ENCODE assay signal across 7 cellular contexts in genomic region chr18:63157293-63158011, GRCh38.
DNase-seq lines count a peak whose midpoint lies in the region; ATAC-seq and TF ChIP-seq lines count a peak whose summit lies in the region.

No MANE protein-coding gene starts in this region.

- H3K4me1 Mint-ChIP-seq in activated CD8-positive, alpha-beta T cell treated with anti-CD3 and anti-CD28 coated beads, Interleukin-2, amount 10 ng/mL, durations not matched to agents 7 days and 5 days (ENCODE audit: low read depth), result peaks cover 100% of the 10 kb centered on the region
- peaks cover 99% of the 10 kb centered on the region for H3K4me1 Mint-ChIP-seq in stimulated activated memory B cell treated with anti-CD40 and anti-IgM and Interleukin-4, amounts not matched to agents 10 μg/mL and 1 μg/mL and 100 μg/mL, for 72 hours

- TF ChIP-seq CTCF in esophagus muscularis mucosa (IDR thresholded peaks at IDR 0.05), result no peak

- no peak for TF ChIP-seq EP300 in esophagus muscularis mucosa (IDR thresholded peaks at IDR 0.05)

- no peaks in the 10 kb centered on the region for H3K9me3 Mint-ChIP-seq in activated CD8-positive, alpha-beta T cell treated with anti-CD3 and anti-CD28 coated beads, Interleukin-2, amount 10 ng/mL, durations not matched to agents 7 days and 5 days (ENCODE audit: insufficient read depth)
- no peaks in the 10 kb centered on the region for H3K9me3 Mint-ChIP-seq in stimulated activated memory B cell treated with anti-CD40 and anti-IgM and Interleukin-4, amounts not matched to agents 10 μg/mL and 1 μg/mL and 100 μg/mL, for 72 hours

- H3K36me3 Mint-ChIP-seq in activated CD8-positive, alpha-beta T cell treated with anti-CD3 and anti-CD28 coated beads, Interleukin-2, amount 10 ng/mL, durations not matched to agents 7 days and 5 days (ENCODE audit: low read depth), result peaks cover 80% of the 10 kb centered on the region
- H3K36me3 Mint-ChIP-seq in stimulated activated memory B cell treated with anti-CD40 and anti-IgM and Interleukin-4, amounts not matched to agents 10 μg/mL and 1 μg/mL and 100 μg/mL, for 72 hours, result peaks cover 14% of the 10 kb centered on the region

- no peaks in the 10 kb centered on the region for H3K36me3 ChIP-seq in esophagus muscularis mucosa

- 94% methylated on average over 15 of the region's 15 CpGs for whole genome bisulfite sequencing in right cardiac atrium
- WGBS in esophagus muscularis mucosa, result 64% methylated on average over 15 of the region's 15 CpGs

- H3K27me3 ChIP-seq in right cardiac atrium (ENCODE audit: control insufficient read depth, insufficient read depth), result no peaks in the 10 kb centered on the region
- no peaks in the 10 kb centered on the region for H3K27me3 ChIP-seq in esophagus muscularis mucosa

- ATAC-seq in HG03095 (IDR thresholded peaks at IDR 0.05; ENCODE audit: unreplicated experiment) (peak; percentile 20), right cardiac atrium (no peak)
- no peak for ATAC-seq in activated CD8-positive, alpha-beta T cell treated with anti-CD3 and anti-CD28 coated beads, Interleukin-2, amount 10 ng/mL, durations not matched to agents 7 days and 5 days
- no peak for ATAC-seq in stimulated activated memory B cell treated with anti-CD40 and anti-IgM and Interleukin-4, amounts not matched to agents 10 μg/mL and 1 μg/mL and 100 μg/mL, for 72 hours

- H3K27me3 Mint-ChIP-seq in activated CD8-positive, alpha-beta T cell treated with anti-CD3 and anti-CD28 coated beads, Interleukin-2, amount 10 ng/mL, durations not matched to agents 7 days and 5 days (ENCODE audit: low read depth), result no peaks in the 10 kb centered on the region
- no peaks in the 10 kb centered on the region for H3K27me3 Mint-ChIP-seq in stimulated activated memory B cell treated with anti-CD40 and anti-IgM and Interleukin-4, amounts not matched to agents 10 μg/mL and 1 μg/mL and 100 μg/mL, for 72 hours

- no peaks in the 10 kb centered on the region for H3K9me3 ChIP-seq in right cardiac atrium (ENCODE audit: control insufficient read depth, low read length)
- no peaks in the 10 kb centered on the region for H3K9me3 ChIP-seq in esophagus muscularis mucosa

- H3K4me3 ChIP-seq in right cardiac atrium (ENCODE audit: low read length), result no peak overlapping the region
- H3K4me3 ChIP-seq in esophagus muscularis mucosa, result no peak overlapping the region

- DNase-seq in activated CD8-positive, alpha-beta T cell treated with anti-CD3 and anti-CD28 coated beads, Interleukin-2, amount 10 ng/mL, durations not matched to agents 7 days and 5 days, result no peak
- no peak for DNase-seq in right cardiac atrium
- DNase-seq in esophagus muscularis mucosa (ENCODE audit: extremely low spot score), result no peak
- no peak for DNase-seq in glomerular visceral epithelial cell (ENCODE audit: extremely low spot score)

- H3K4me1 ChIP-seq in right cardiac atrium (ENCODE audit: control insufficient read depth, insufficient read depth, low read length) (peaks cover 9% of the 10 kb centered on the region), esophagus muscularis mucosa (peaks cover 31 to 62% (median 59%) of the 10 kb centered on the region in 4 donors)

- peak overlapping the region; percentile 78 for H3K4me3 Mint-ChIP-seq in activated CD8-positive, alpha-beta T cell treated with anti-CD3 and anti-CD28 coated beads, Interleukin-2, amount 10 ng/mL, durations not matched to agents 7 days and 5 days
- H3K4me3 Mint-ChIP-seq in stimulated activated memory B cell treated with anti-CD40 and anti-IgM and Interleukin-4, amounts not matched to agents 10 μg/mL and 1 μg/mL and 100 μg/mL, for 72 hours, result peak overlapping the region; percentile 88

- POLR2A ChIA-PET in activated CD8-positive, alpha-beta T cell treated with anti-CD3 and anti-CD28 coated beads, Interleukin-2, amount 10 ng/mL, durations not matched to agents 7 days and 5 days (lab: Charles Lee), result interaction anchor here (0.9 to 13.9 kb wide), 16 partner anchors 19 to 161 kb away, joined by 3 to 152 read pairs (median 5); partner anchors contain the start of gene BCL2

- TF ChIP-seq POLR2A in GM19193 (IDR thresholded peaks at IDR 0.05; ENCODE audit: extremely low read depth, insufficient read depth, insufficient read length), result peak; percentile 28
- no peak for TF ChIP-seq POLR2A in esophagus muscularis mucosa (IDR thresholded peaks at IDR 0.05; ENCODE audit: low read depth)

- intact Hi-C loops in right cardiac atrium (cut with DNase I), result loop anchor here in 3 of 4 donors (5.0 to 10.0 kb wide), 2 partner anchors 133 to 140 kb away; no protein-coding TSS in a partner anchor
- intact Hi-C loops in esophagus muscularis mucosa (cut with DNase I), result loop anchor here (5.0 kb wide), 2 partner anchors 90 to 160 kb away; partner anchors contain the start of gene BCL2

- H3K27ac Mint-ChIP-seq in activated CD8-positive, alpha-beta T cell treated with anti-CD3 and anti-CD28 coated beads, Interleukin-2, amount 10 ng/mL, durations not matched to agents 7 days and 5 days, result peak overlapping the region; percentile 93
- H3K27ac Mint-ChIP-seq in stimulated activated memory B cell treated with anti-CD40 and anti-IgM and Interleukin-4, amounts not matched to agents 10 μg/mL and 1 μg/mL and 100 μg/mL, for 72 hours, result peak overlapping the region; percentile 94

- H3K27ac ChIP-seq in right cardiac atrium (ENCODE audit: low read length), result no peak overlapping the region
- H3K27ac ChIP-seq in esophagus muscularis mucosa (replicated peaks in 1 of 4), result peak overlapping the region in 1 of 4 donors; percentile 23

- CTCF ChIA-PET in activated CD8-positive, alpha-beta T cell treated with anti-CD3 and anti-CD28 coated beads, Interleukin-2, amount 10 ng/mL, durations not matched to agents 7 days and 5 days (lab: Charles Lee), result interaction anchor here (0.8 to 9.0 kb wide), 10 partner anchors 16 to 165 kb away, joined by 3 to 108 read pairs (median 12); partner anchors contain the start of gene BCL2
